ENCODE assay signal across 8 cellular contexts in genomic region chr12:110449799-110450497, GRCh38. TPM values are rescaled to one million over a fixed set of nuclear protein-coding genes. Genes with fewer than 3 reads are reported as not detected.
DNase-seq lines count a peak whose midpoint lies in the region; ATAC-seq and TF ChIP-seq lines count a peak whose summit lies in the region.

Gene ARPC3 (minus strand): TSS chr12:110450337. CDS start chr12:110450260, 77 bp downstream.

- H3K36me3 ChIP-seq in parathyroid adenoma (ENCODE audit: control insufficient read depth, insufficient read depth, low read length), result no peaks in the 10 kb centered on the region
- peaks cover 0 to 40% (median 9%) of the 10 kb centered on the region in 3 donors for H3K36me3 ChIP-seq in tibial nerve

- intact Hi-C loops in Right ventricle myocardium superior (cut with DNase I), result loop anchor here (10.0 kb wide), 1 partner anchor 435 kb away; no protein-coding TSS in a partner anchor

- H3K4me1 Mint-ChIP-seq in activated naive CD8-positive, alpha-beta T cell treated with anti-CD3 and anti-CD28 coated beads, Interleukin-2, amount 50 U/mL, for 24 hours, result peaks cover 42% of the 10 kb centered on the region

- peaks cover 45% of the 10 kb centered on the region for H3K36me3 Mint-ChIP-seq in activated naive CD8-positive, alpha-beta T cell treated with anti-CD3 and anti-CD28 coated beads, Interleukin-2, amount 50 U/mL, for 24 hours (ENCODE audit: low read depth)

- peak within 1 kb of the TSS; percentile 99 for H3K4me3 Mint-ChIP-seq in activated naive CD8-positive, alpha-beta T cell treated with anti-CD3 and anti-CD28 coated beads, Interleukin-2, amount 50 U/mL, for 24 hours

- H3K9me3 ChIP-seq in parathyroid adenoma (ENCODE audit: control insufficient read depth, low read length), result no peaks in the 10 kb centered on the region
- no peaks in the 10 kb centered on the region for H3K9me3 ChIP-seq in tibial nerve

- peak; percentile 64 to 92 for TF ChIP-seq EP300 in tibial nerve (IDR thresholded peaks at IDR 0.05)

- ATAC-seq in HG02763 (IDR thresholded peaks at IDR 0.05; ENCODE audit: unreplicated experiment), result peak; percentile 93
- ATAC-seq in activated naive CD8-positive, alpha-beta T cell treated with anti-CD3 and anti-CD28 coated beads, Interleukin-2, amount 50 U/mL, for 24 hours, result peak; percentile 99
- ATAC-seq in Right ventricle myocardium superior (ENCODE audit: poor library complexity), result peak; percentile 100

- H3K27me3 Mint-ChIP-seq in activated naive CD8-positive, alpha-beta T cell treated with anti-CD3 and anti-CD28 coated beads, Interleukin-2, amount 50 U/mL, for 24 hours, result no peaks in the 10 kb centered on the region

- H3K9ac ChIP-seq in parathyroid adenoma, result peak within 1 kb of the TSS; percentile 83

- H2AFZ ChIP-seq in parathyroid adenoma, result peak within 1 kb of the TSS; percentile 89

- no peaks in the 10 kb centered on the region for H3K9me3 Mint-ChIP-seq in activated naive CD8-positive, alpha-beta T cell treated with anti-CD3 and anti-CD28 coated beads, Interleukin-2, amount 50 U/mL, for 24 hours

- 1% methylated on average over 51 of the region's 51 CpGs for WGBS in tibial nerve, 2 donors

- peaks cover 9% of the 10 kb centered on the region for H3K79me2 ChIP-seq in parathyroid adenoma

- TF ChIP-seq CTCF in GM12874 (IDR thresholded peaks at IDR 0.05; ENCODE audit: insufficient read depth, low read depth, low read length) (peak; percentile 96), parathyroid adenoma (IDR thresholded peaks at IDR 0.05) (peak; percentile 89), tibial nerve (IDR thresholded peaks at IDR 0.05) (peak; percentile 86 to 96 (median 91))

- DNase-seq in NCI-H1417 (lab: John Stamatoyannopoulos, UW) (peak; percentile 95 to 97 (median 96)), SW 1271 (lab: John Stamatoyannopoulos, UW) (peak; percentile 81 to 93), Right ventricle myocardium superior (peak; percentile 98), tibial nerve (ENCODE audit: low spot score in 2 of 2) (peak; percentile 91 to 96)
- DNase-seq in activated naive CD8-positive, alpha-beta T cell treated with anti-CD3 and anti-CD28 coated beads, Interleukin-2, amount 50 U/mL, for 24 hours, result peak; percentile 97

- TF ChIP-seq POLR2A in tibial nerve (IDR thresholded peaks at IDR 0.05), result peak in 1 of 2 donors; percentile 46

- H3K4me1 ChIP-seq in parathyroid adenoma (no peaks in the 10 kb centered on the region), tibial nerve (peaks cover 0 to 40% (median 19%) of the 10 kb centered on the region in 4 donors)

- H3K27ac ChIP-seq in parathyroid adenoma (peak within 1 kb of the TSS; percentile 84), tibial nerve (peak within 1 kb of the TSS; percentile 57 to 95 (median 92))

- H3K27ac Mint-ChIP-seq in activated naive CD8-positive, alpha-beta T cell treated with anti-CD3 and anti-CD28 coated beads, Interleukin-2, amount 50 U/mL, for 24 hours, result peak within 1 kb of the TSS; percentile 99

- H3K4me3 ChIP-seq in parathyroid adenoma (ENCODE audit: low read depth, low read length) (peak within 1 kb of the TSS; percentile 84), tibial nerve (peak within 1 kb of the TSS; percentile 53 to 96 (median 85))

- peak within 1 kb of the TSS; percentile 77 for H3K4me2 ChIP-seq in parathyroid adenoma (ENCODE audit: low read length)

- no peaks in the 10 kb centered on the region for H3K27me3 ChIP-seq in parathyroid adenoma (ENCODE audit: control insufficient read depth, insufficient read depth, low read length)
- H3K27me3 ChIP-seq in tibial nerve, result no peaks in the 10 kb centered on the region

RNA-seq across cellular contexts. Expression of gene ARPC3, which starts in this region (rescaled TPM):
- 90.1 TPM for total RNA-seq in Right ventricle myocardium superior
- 100 to 1,000 TPM; 153 to 297 (median 181) TPM for total RNA-seq in tibial nerve

Comparison
In these comparisons a context has a peak if more than half of its experiments do, and no peak if none do; other contexts are left out.
1. Peak in every context shown above with its lines: DNase-seq, ATAC-seq, H3K4me3 ChIP-seq and H3K27ac ChIP-seq.